In genomic region chr1:150895618-150896017, GRCh38 we compare ENCODE assay signal across 14 cellular contexts. TPM values are rescaled to one million over a fixed set of nuclear protein-coding genes. Genes with fewer than 3 reads are reported as not detected.
DNase-seq lines count a peak whose midpoint lies in the region; ATAC-seq and TF ChIP-seq lines count a peak whose summit lies in the region.
"Had no signal": no experiment of that assay in that cellular context is flagged by ENCODE, and none has a peak within 500 bp of the region (broad histone marks: within the 10 kb centered on the region; RNA-seq: fewer than 3 reads in every experiment).

No MANE protein-coding gene starts in this region.

- no peak overlapping the region for H3K27ac Mint-ChIP-seq in stimulated activated naive B cell treated with anti-CD40 and anti-IgM and Interleukin-4, amounts not matched to agents 10 μg/mL and 1 μg/mL and 100 μg/mL, for 72 hours
- H3K27ac Mint-ChIP-seq: stimulated activated effector memory CD8-positive, alpha-beta T cell treated with anti-CD3 and anti-CD28 coated beads, Interleukin-12 subunit alpha, Interleukin-12 subunit beta, amount 100 ng/mL, for 72 hours had no signal

- DNase-seq in Caki2 (ENCODE audit: low read depth) (peak; percentile 73), HT1080 (ENCODE audit: low read depth) (peak; percentile 69), left lobe of liver (ENCODE audit: low spot score) (no peak), cortex of kidney (lab: John Stamatoyannopoulos, UW) (no peak), NCI-H2081 treated with DMSO at 0.1 percent for 48 hours (lab: John Stamatoyannopoulos, UW) (no peak)
- DNase-seq in stimulated activated naive B cell treated with anti-CD40 and anti-IgM and Interleukin-4, amounts not matched to agents 10 μg/mL and 1 μg/mL and 100 μg/mL, for 72 hours: no peak
- DNase-seq: activated CD4-positive, alpha-beta T cell treated with anti-CD3 and anti-CD28 coated beads, Interleukin-2, amount 50 U/mL, for 1 hour; activated effector memory CD4-positive, alpha-beta T cell treated with anti-CD3 and anti-CD28 coated beads, Interleukin-2, amount 50 U/mL, for 16 hours; cerebellar nuclear complex; NCI-H526 had no signal

- H3K4me3 Mint-ChIP-seq in stimulated activated naive B cell treated with anti-CD40 and anti-IgM and Interleukin-4, amounts not matched to agents 10 μg/mL and 1 μg/mL and 100 μg/mL, for 72 hours: no peak overlapping the region
- H3K4me3 Mint-ChIP-seq: stimulated activated effector memory CD8-positive, alpha-beta T cell treated with anti-CD3 and anti-CD28 coated beads, Interleukin-12 subunit alpha, Interleukin-12 subunit beta, amount 100 ng/mL, for 72 hours had no signal

- in situ Hi-C loops in Caki2 (cut with HindIII; ENCODE audit: low pct_unique_long_range_greater_than_20kb, low sequenced_read_pairs): no loop called here

- peaks cover 0 to 1% of the 10 kb centered on the region in 2 donors for H3K9me3 Mint-ChIP-seq in stimulated activated naive B cell treated with anti-CD40 and anti-IgM and Interleukin-4, amounts not matched to agents 10 μg/mL and 1 μg/mL and 100 μg/mL, for 72 hours
- H3K9me3 Mint-ChIP-seq: stimulated activated effector memory CD8-positive, alpha-beta T cell treated with anti-CD3 and anti-CD28 coated beads, Interleukin-12 subunit alpha, Interleukin-12 subunit beta, amount 100 ng/mL, for 72 hours had no signal

- no peaks in the 10 kb centered on the region for H3K36me3 Mint-ChIP-seq in stimulated activated naive B cell treated with anti-CD40 and anti-IgM and Interleukin-4, amounts not matched to agents 10 μg/mL and 1 μg/mL and 100 μg/mL, for 72 hours
- H3K36me3 Mint-ChIP-seq: stimulated activated effector memory CD8-positive, alpha-beta T cell treated with anti-CD3 and anti-CD28 coated beads, Interleukin-12 subunit alpha, Interleukin-12 subunit beta, amount 100 ng/mL, for 72 hours had no signal

- no peaks in the 10 kb centered on the region for H3K27me3 Mint-ChIP-seq in stimulated activated naive B cell treated with anti-CD40 and anti-IgM and Interleukin-4, amounts not matched to agents 10 μg/mL and 1 μg/mL and 100 μg/mL, for 72 hours

- peak; percentile 97 for ATAC-seq in SK-N-SH treated with all-trans-retinoic acid at 6 μM for 48 hours
- peak; percentile 45 for ATAC-seq in left lobe of liver
- no peak for ATAC-seq in GM18520 (IDR thresholded peaks at IDR 0.05; ENCODE audit: unreplicated experiment)
- ATAC-seq in stimulated activated naive B cell treated with anti-CD40 and anti-IgM and Interleukin-4, amounts not matched to agents 10 μg/mL and 1 μg/mL and 100 μg/mL, for 72 hours (replicated peaks): no peak
- ATAC-seq: stimulated activated effector memory CD8-positive, alpha-beta T cell treated with anti-CD3 and anti-CD28 coated beads, Interleukin-12 subunit alpha, Interleukin-12 subunit beta, amount 100 ng/mL, for 72 hours had no signal

- H3K4me1 Mint-ChIP-seq in stimulated activated naive B cell treated with anti-CD40 and anti-IgM and Interleukin-4, amounts not matched to agents 10 μg/mL and 1 μg/mL and 100 μg/mL, for 72 hours: peaks cover 9 to 12% of the 10 kb centered on the region in 2 donors

TF ChIP-seq in SK-N-SH treated with all-trans-retinoic acid at 6 μM for 48 hours, 23 proteins besides CTCF, POLR2A, EP300 and RAD21:
- TF ChIP-seq ISL1 (CRISPR knock-in tag; IDR thresholded peaks at IDR 0.05) (no peak), ZNF70 (CRISPR knock-in tag; IDR thresholded peaks at IDR 0.05) (no peak), BACH2 (CRISPR knock-in tag; IDR thresholded peaks at IDR 0.05; ENCODE audit: borderline replicate concordance) (no peak), GLIS3 (CRISPR knock-in tag; IDR thresholded peaks at IDR 0.05) (no peak), ARNTL (CRISPR knock-in tag; IDR thresholded peaks at IDR 0.05; ENCODE audit: borderline replicate concordance, low read depth) (no peak), ZFP30 (CRISPR knock-in tag; IDR thresholded peaks at IDR 0.05) (no peak), CSDC2 (CRISPR knock-in tag; IDR thresholded peaks at IDR 0.05) (no peak), PATZ1 (CRISPR knock-in tag; IDR thresholded peaks at IDR 0.05; ENCODE audit: borderline replicate concordance) (no peak), TCF4 (CRISPR knock-in tag; IDR thresholded peaks at IDR 0.05; ENCODE audit: borderline replicate concordance) (no peak), POU6F1 (CRISPR knock-in tag; IDR thresholded peaks at IDR 0.05; ENCODE audit: borderline replicate concordance, low read depth) (no peak), SNAI2 (CRISPR knock-in tag; IDR thresholded peaks at IDR 0.05) (no peak), ZC3H10 (CRISPR knock-in tag; IDR thresholded peaks at IDR 0.05) (no peak), RARB (CRISPR knock-in tag; IDR thresholded peaks at IDR 0.05) (no peak), PPARA (CRISPR knock-in tag; IDR thresholded peaks at IDR 0.05; ENCODE audit: borderline replicate concordance) (no peak)

RNA-seq across cellular contexts. Expression of gene CTXND2, which starts 8.7 kb away (rescaled TPM):
- not detected in 2 replicates for total RNA-seq in Caki2 (2014; rRNA removed; shearing (Covaris generic); ENCODE audit: low replicate concordance)
- not detected in 2 replicates for total RNA-seq in HT1080 (2014; rRNA removed; shearing (Covaris generic))
- polyA plus RNA-seq in HT1080 (2015; cell fraction: cytosol; rRNA removed): not detected in 2 replicates
- not detected in 2 replicates for polyA plus RNA-seq in HT1080 (2015; cell fraction: nucleus; rRNA removed)
- total RNA-seq in left lobe of liver: not detected
- polyA plus RNA-seq: keratinocyte had no signal

RNA-seq across cellular contexts. Expression of gene ARNT, which starts 19.2 kb away (rescaled TPM):
- 5.8 and 8.5 TPM in 2 replicates for total RNA-seq in Caki2 (2014; rRNA removed; shearing (Covaris generic); ENCODE audit: low replicate concordance)
- total RNA-seq in HT1080 (2014; rRNA removed; shearing (Covaris generic)): 10.7 and 12.9 TPM in 2 replicates
- polyA plus RNA-seq in HT1080 (2015; cell fraction: cytosol; rRNA removed): 8.9 and 10.8 TPM in 2 replicates
- polyA plus RNA-seq in HT1080 (2015; cell fraction: nucleus; rRNA removed): 16.5 and 25.3 TPM in 2 replicates
- total RNA-seq in left lobe of liver: 26.1 TPM

RNA-seq across cellular contexts. Expression of gene SETDB1, which starts 30.5 kb away (rescaled TPM):
- 29.2 and 31.7 TPM in 2 replicates for total RNA-seq in Caki2 (2014; rRNA removed; shearing (Covaris generic); ENCODE audit: low replicate concordance)
- total RNA-seq in HT1080 (2014; rRNA removed; shearing (Covaris generic)): 24.0 and 25.3 TPM in 2 replicates
- polyA plus RNA-seq in HT1080 (2015; cell fraction: cytosol; rRNA removed): 19.8 and 26.9 TPM in 2 replicates
- polyA plus RNA-seq in HT1080 (2015; cell fraction: nucleus; rRNA removed): 88.2 and 94.7 TPM in 2 replicates
- 14.0 TPM for total RNA-seq in left lobe of liver

Comparison
In these comparisons a context has a peak if more than half of its experiments do, and no peak if none do; other contexts are left out.
1. DNase-seq: peak in Caki2 (single experiment) and HT1080 (single experiment); none in left lobe of liver (single experiment), cortex of kidney (single experiment), stimulated activated naive B cell treated with anti-CD40 and anti-IgM and Interleukin-4, amounts not matched to agents 10 μg/mL and 1 μg/mL and 100 μg/mL, for 72 hours (single experiment) and NCI-H2081 treated with DMSO at 0.1 percent for 48 hours (single experiment).
2. ATAC-seq: peak in SK-N-SH treated with all-trans-retinoic acid at 6 μM for 48 hours (single experiment) and left lobe of liver (single experiment); none in GM18520 (single experiment) and stimulated activated naive B cell treated with anti-CD40 and anti-IgM and Interleukin-4, amounts not matched to agents 10 μg/mL and 1 μg/mL and 100 μg/mL, for 72 hours (0 of 2).